Comparison of ENCODE assay signal across 20 cellular contexts in genomic region chr12:103399986-103400385, GRCh38.
A peak's percentile ranks its signal among the peaks of the same experiment; 100 is the strongest.
DNase-seq lines count a peak whose midpoint lies in the region; TF ChIP-seq lines count a peak whose summit lies in the region.
"Had no signal": no experiment of that assay in that cellular context is flagged by ENCODE, and none has a peak within 500 bp of the region (broad histone marks: within the 10 kb centered on the region; RNA-seq: fewer than 3 reads in every experiment).

No MANE protein-coding gene starts in this region.

- no peak overlapping the region for H3K27ac Mint-ChIP-seq in Caco-2 (ENCODE audit: unreplicated experiment)
- H3K27ac Mint-ChIP-seq: activated CD4-positive, alpha-beta T cell treated with anti-CD3 and anti-CD28 coated beads, Interleukin-2, amount 10 ng/mL, durations not matched to agents 24 days and 14 days; activated naive CD8-positive, alpha-beta T cell treated with anti-CD3 and anti-CD28 coated beads for 36 hours; activated T-helper 17 cell treated with anti-CD3 and anti-CD28 coated beads, Interleukin-2, amount 50 U/mL, for 72 hours; CD4-positive, alpha-beta T cell; nephron progenitor cell had no signal

- no peak for TF ChIP-seq CTCF in esophagus squamous epithelium (IDR thresholded peaks at IDR 0.05)
- no peak for TF ChIP-seq CTCF in SK-N-SH (IDR thresholded peaks at IDR 0.05)
- TF ChIP-seq CTCF in Caco-2 (IDR thresholded peaks at IDR 0.05; ENCODE audit: insufficient read depth in 1 of 2, low read depth in 1 of 2, low read length in 1 of 2, severe bottlenecking in 1 of 2, unreplicated experiment in 1 of 2), result no peak

- no peaks in the 10 kb centered on the region for H3F3A ChIP-seq in SK-N-SH (replicated peaks; ENCODE audit: insufficient read depth)

- no peak for TF ChIP-seq POLR2A in esophagus squamous epithelium (IDR thresholded peaks at IDR 0.05)

- 75 to 80% methylated on average over 1 of the region's 1 CpG for WGBS in esophagus squamous epithelium, 2 donors
- 19% methylated on average over 1 of the region's 1 CpG for WGBS in SK-N-SH (ENCODE audit: low lambda C conversion rate)

- no peaks in the 10 kb centered on the region for H3K36me3 ChIP-seq in esophagus squamous epithelium
- H3K36me3 ChIP-seq in SK-N-SH (replicated peaks in 1 of 2; ENCODE audit: control insufficient read depth in 1 of 2, insufficient read depth in 2 of 2, low read length in 1 of 2), result no peaks in the 10 kb centered on the region
- H3K36me3 ChIP-seq in Caco-2 (ENCODE audit: control insufficient read depth, insufficient read depth, low read length), result no peaks in the 10 kb centered on the region

- peak; percentile 25 to 62 for DNase-seq in AML-193 (lab: John Stamatoyannopoulos, UW)
- DNase-seq in GF-D8 (lab: John Stamatoyannopoulos, UW), result peak; percentile 39
- DNase-seq in OCI-M1 (lab: John Stamatoyannopoulos, UW), result peak; percentile 81
- DNase-seq in globus pallidus (ENCODE audit: low spot score), result peak; percentile 28
- no peak for DNase-seq in esophagus squamous epithelium (lab: John Stamatoyannopoulos, UW)
- DNase-seq in stimulated activated CD4-positive, alpha-beta T cell treated with anti-CD3 and anti-CD28 coated beads, Interleukin-15, amount 100 ng/mL, for 24 hours, result no peak
- no peak for DNase-seq in SK-N-SH
- DNase-seq in Caco-2, result no peak
- DNase-seq: activated CD4-positive, alpha-beta T cell treated with anti-CD3 and anti-CD28 coated beads, Interleukin-2, amount 10 ng/mL, durations not matched to agents 24 days and 14 days; activated naive CD8-positive, alpha-beta T cell treated with anti-CD3 and anti-CD28 coated beads for 36 hours; CD4-positive, alpha-beta T cell; foreskin fibroblast; midbrain; NCI-H187 treated with DMSO at 0.1 percent for 48 hours; nephron progenitor cell; NK-92 treated with Interleukin-12 subunit alpha and Interleukin-12 subunit beta, amount 100 ng/mL, for 24 hours; posterior cingulate gyrus had no signal

- H3K4me1 Mint-ChIP-seq in Caco-2 (ENCODE audit: low read depth, unreplicated experiment), result no peaks in the 10 kb centered on the region
- H3K4me1 Mint-ChIP-seq: activated CD4-positive, alpha-beta T cell treated with anti-CD3 and anti-CD28 coated beads, Interleukin-2, amount 10 ng/mL, durations not matched to agents 24 days and 14 days; activated T-helper 17 cell treated with anti-CD3 and anti-CD28 coated beads, Interleukin-2, amount 50 U/mL, for 72 hours had no signal

- TF ChIP-seq RAD21 in SK-N-SH (IDR thresholded peaks at IDR 0.05; ENCODE audit: low read length), result no peak

- H3K27ac ChIP-seq in esophagus squamous epithelium (no peak overlapping the region), SK-N-SH (ENCODE audit: low read depth in 2 of 2, low read length in 1 of 2) (no peak overlapping the region)

- peaks cover 2% of the 10 kb centered on the region for H3K27me3 Mint-ChIP-seq in Caco-2 (ENCODE audit: insufficient read depth, unreplicated experiment)
- H3K27me3 Mint-ChIP-seq: activated CD4-positive, alpha-beta T cell treated with anti-CD3 and anti-CD28 coated beads, Interleukin-2, amount 10 ng/mL, durations not matched to agents 24 days and 14 days; activated naive CD8-positive, alpha-beta T cell treated with anti-CD3 and anti-CD28 coated beads for 36 hours; activated T-helper 17 cell treated with anti-CD3 and anti-CD28 coated beads, Interleukin-2, amount 50 U/mL, for 72 hours; CD4-positive, alpha-beta T cell had no signal

- H3K9me3 ChIP-seq in esophagus squamous epithelium, result no peaks in the 10 kb centered on the region
- no peaks in the 10 kb centered on the region for H3K9me3 ChIP-seq in SK-N-SH
- H3K9me3 ChIP-seq in Caco-2, result no peaks in the 10 kb centered on the region

- intact Hi-C loops in esophagus squamous epithelium (cut with DNase I), result no loop called here
- intact Hi-C loops in Caco-2 (cut with micrococcal nuclease; ENCODE audit: unreplicated experiment), result loop anchor here (10.0 kb wide), 1 partner anchor 445 kb away; the partner anchor contains the start of gene ASCL1

- no peak overlapping the region for H3K9ac ChIP-seq in SK-N-SH

- TF ChIP-seq EP300 in SK-N-SH (IDR thresholded peaks at IDR 0.05; ENCODE audit: borderline replicate concordance in 1 of 2, low read depth in 1 of 2, low read length in 1 of 2), result no peak

- no peaks in the 10 kb centered on the region for H3K9me2 ChIP-seq in SK-N-SH

- no TSS peak for BruUV-seq in Caco-2 (replicated peaks; lab: Mats Ljungman, UMichigan)

- H3K4me2 ChIP-seq in SK-N-SH, result no peak overlapping the region

- no peaks in the 10 kb centered on the region for H3K36me3 Mint-ChIP-seq in Caco-2 (ENCODE audit: insufficient read depth, unreplicated experiment)

- H3K27me3 ChIP-seq in esophagus squamous epithelium (no peaks in the 10 kb centered on the region), SK-N-SH (ENCODE audit: insufficient read depth) (no peaks in the 10 kb centered on the region), Caco-2 (replicated peaks; ENCODE audit: control insufficient read depth, insufficient read depth, low read length) (no peaks in the 10 kb centered on the region)

- H3K4me3 ChIP-seq in esophagus squamous epithelium, result no peak overlapping the region
- H3K4me3 ChIP-seq in SK-N-SH (ENCODE audit: low read depth in 2 of 2, low read length in 1 of 2), result no peak overlapping the region
- no peak overlapping the region for H3K4me3 ChIP-seq in Caco-2 (ENCODE audit: low read depth, low read length)
- H3K4me3 ChIP-seq: GM12878, K562 had no signal

- H3K4me1 ChIP-seq in esophagus squamous epithelium, result no peaks in the 10 kb centered on the region
- peaks cover 0 to 2% of the 10 kb centered on the region in 2 experiments; a peak in 1 of 4 replicates for H3K4me1 ChIP-seq in SK-N-SH (ENCODE audit: control insufficient read depth in 1 of 2, insufficient read depth in 2 of 2, low read depth in 1 of 2, low read length in 1 of 2)
- H3K4me1 ChIP-seq in Caco-2, result no peaks in the 10 kb centered on the region

- POLR2A ChIA-PET in SK-N-SH (lab: Yijun Ruan, JAX) (no interaction called here), Caco-2 (lab: Charles Lee) (no interaction called here)

- CTCF ChIA-PET in SK-N-SH (lab: Yijun Ruan, JAX), result no interaction called here
- CTCF ChIA-PET in Caco-2 (lab: Charles Lee), result no interaction called here

- no peaks in the 10 kb centered on the region for H4K20me1 ChIP-seq in SK-N-SH (ENCODE audit: insufficient read depth)

- H3K9me3 Mint-ChIP-seq in Caco-2 (ENCODE audit: unreplicated experiment), result no peaks in the 10 kb centered on the region
- H3K9me3 Mint-ChIP-seq: activated naive CD8-positive, alpha-beta T cell treated with anti-CD3 and anti-CD28 coated beads for 36 hours; CD4-positive, alpha-beta T cell; nephron progenitor cell had no signal

- H3K4me3 Mint-ChIP-seq in Caco-2 (ENCODE audit: unreplicated experiment), result no peak overlapping the region
- H3K4me3 Mint-ChIP-seq: activated CD4-positive, alpha-beta T cell treated with anti-CD3 and anti-CD28 coated beads, Interleukin-2, amount 10 ng/mL, durations not matched to agents 24 days and 14 days; activated naive CD8-positive, alpha-beta T cell treated with anti-CD3 and anti-CD28 coated beads for 36 hours; activated T-helper 17 cell treated with anti-CD3 and anti-CD28 coated beads, Interleukin-2, amount 50 U/mL, for 72 hours; CD4-positive, alpha-beta T cell; nephron progenitor cell had no signal

- H3K79me2 ChIP-seq in SK-N-SH (ENCODE audit: insufficient read depth), result no peaks in the 10 kb centered on the region

- no peak overlapping the region for H2AFZ ChIP-seq in SK-N-SH (ENCODE audit: low read depth)

TF ChIP-seq in SK-N-SH, 30 proteins besides CTCF, POLR2A, EP300 and RAD21:
- TF ChIP-seq TEAD4 (IDR thresholded peaks at IDR 0.05; ENCODE audit: borderline replicate concordance, insufficient read depth), result no peak
- TF ChIP-seq RFX5 (IDR thresholded peaks at IDR 0.05; ENCODE audit: low read length), result no peak
- no peak for TF ChIP-seq RXRA (IDR thresholded peaks at IDR 0.05; ENCODE audit: borderline replicate concordance, low read depth)
- no peak for TF ChIP-seq SMC3 (IDR thresholded peaks at IDR 0.05; ENCODE audit: low read depth, low read length)

Comparison
In these comparisons a context has a peak if more than half of its experiments do, and no peak if none do; other contexts are left out.
1. DNase-seq: peak in AML-193 (2 of 2), GF-D8 (single experiment), OCI-M1 (single experiment) and globus pallidus (single experiment); none in esophagus squamous epithelium (single experiment), stimulated activated CD4-positive, alpha-beta T cell treated with anti-CD3 and anti-CD28 coated beads, Interleukin-15, amount 100 ng/mL, for 24 hours (single experiment), SK-N-SH (single experiment) and Caco-2 (0 of 2).